ENCODE assay signal across 2 cellular contexts in genomic region chr1:47934243-47934805, GRCh38.
TF ChIP-seq lines count a peak whose summit lies in the region.

No MANE protein-coding gene starts in this region.

TF ChIP-seq in H1, 55 proteins besides CTCF, POLR2A, EP300 and RAD21 (continued from another document):
- no peak for TF ChIP-seq MAX (IDR thresholded peaks at IDR 0.05)
- no peak for TF ChIP-seq TEAD4 (IDR thresholded peaks at IDR 0.05; ENCODE audit: low read depth, low read length)
- no peak for TF ChIP-seq SIN3A (conservative IDR thresholded peaks at IDR 0.05 in 1 of 2, IDR thresholded peaks at IDR 0.05 in 1 of 2; ENCODE audit: low read depth in 1 of 2, low read length in 2 of 2)
- no peak for TF ChIP-seq RBBP5 (IDR thresholded peaks at IDR 0.05; ENCODE audit: borderline replicate concordance, low read depth, low read length)
- TF ChIP-seq E2F6 (IDR thresholded peaks at IDR 0.05) = no peak
- no peak for TF ChIP-seq POU5F1 (IDR thresholded peaks at IDR 0.05; ENCODE audit: low read depth, low read length)
- TF ChIP-seq ASH2L (IDR thresholded peaks at IDR 0.05; ENCODE audit: low read length) = no peak
- TF ChIP-seq SP4 (IDR thresholded peaks at IDR 0.05; ENCODE audit: low read length) = no peak
- no peak for TF ChIP-seq NRF1 (IDR thresholded peaks at IDR 0.05; ENCODE audit: low read depth, low read length)
- TF ChIP-seq CTBP2 (IDR thresholded peaks at IDR 0.05; ENCODE audit: borderline replicate concordance, insufficient read depth, insufficient read length, low read length) = no peak
TF ChIP-seq in H1: peak in this region for 0.

TF ChIP-seq in HepG2, 621 proteins besides CTCF, POLR2A, EP300 and RAD21 (continued from another document):
- TF ChIP-seq ZMAT5 (CRISPR knock-in tag; IDR thresholded peaks at IDR 0.05; ENCODE audit: borderline replicate concordance, low read depth) = no peak
- no peak for TF ChIP-seq ZNF354B (CRISPR knock-in tag; IDR thresholded peaks at IDR 0.05)
- no peak for TF ChIP-seq ZIK1 (CRISPR knock-in tag; IDR thresholded peaks at IDR 0.05; ENCODE audit: borderline replicate concordance, low read depth)
- TF ChIP-seq ZNF431 (CRISPR knock-in tag; IDR thresholded peaks at IDR 0.05; ENCODE audit: borderline replicate concordance, low read depth) = no peak
- TF ChIP-seq ZNF687 (CRISPR knock-in tag; IDR thresholded peaks at IDR 0.05) = peak; percentile 28; the same call in 1 of the 2 replicates
- no peak for TF ChIP-seq MATR3 (CRISPR knock-in tag; IDR thresholded peaks at IDR 0.05)
- TF ChIP-seq KLF15 (CRISPR knock-in tag; IDR thresholded peaks at IDR 0.05; ENCODE audit: borderline replicate concordance) = no peak
- no peak for TF ChIP-seq ATF7-NPFF (CRISPR knock-in tag; IDR thresholded peaks at IDR 0.05; ENCODE audit: low read depth)
- no peak for TF ChIP-seq ZNF724P (CRISPR knock-in tag; IDR thresholded peaks at IDR 0.05; ENCODE audit: borderline replicate concordance)
- peak; percentile 52; the same call in 1 of the 2 replicates for TF ChIP-seq ZNF768 (CRISPR knock-in tag; IDR thresholded peaks at IDR 0.05)
- no peak for TF ChIP-seq ZNF678 (CRISPR knock-in tag; IDR thresholded peaks at IDR 0.05)
- no peak for TF ChIP-seq GMEB1 (CRISPR knock-in tag; IDR thresholded peaks at IDR 0.05; ENCODE audit: borderline replicate concordance)
- TF ChIP-seq TBX2 (CRISPR knock-in tag; IDR thresholded peaks at IDR 0.05; ENCODE audit: borderline replicate concordance) = no peak
- TF ChIP-seq TFE3 (CRISPR knock-in tag; IDR thresholded peaks at IDR 0.05) = no peak
- no peak for TF ChIP-seq ZNF543 (CRISPR knock-in tag; IDR thresholded peaks at IDR 0.05)
- no peak for TF ChIP-seq ZNF343 (CRISPR knock-in tag; IDR thresholded peaks at IDR 0.05)
- TF ChIP-seq POGZ (CRISPR knock-in tag; IDR thresholded peaks at IDR 0.05) = no peak
